ENCODE assay signal across 1 cellular context in genomic region chr1:63775418-63776127, GRCh38.
TF ChIP-seq lines count a peak whose summit lies in the region.

No MANE protein-coding gene starts in this region.

TF ChIP-seq in HCT116, 20 proteins besides CTCF, POLR2A, EP300 and RAD21 (continued from another document):
- no peak for TF ChIP-seq CBX3 (IDR thresholded peaks at IDR 0.05; ENCODE audit: low read depth)
- no peak for TF ChIP-seq SP1 (IDR thresholded peaks at IDR 0.05; ENCODE audit: low read depth)
- no peak for TF ChIP-seq ZFX (IDR thresholded peaks at IDR 0.05)
